ENCODE assay signal across 21 cellular contexts in the genomic region with DNA sequence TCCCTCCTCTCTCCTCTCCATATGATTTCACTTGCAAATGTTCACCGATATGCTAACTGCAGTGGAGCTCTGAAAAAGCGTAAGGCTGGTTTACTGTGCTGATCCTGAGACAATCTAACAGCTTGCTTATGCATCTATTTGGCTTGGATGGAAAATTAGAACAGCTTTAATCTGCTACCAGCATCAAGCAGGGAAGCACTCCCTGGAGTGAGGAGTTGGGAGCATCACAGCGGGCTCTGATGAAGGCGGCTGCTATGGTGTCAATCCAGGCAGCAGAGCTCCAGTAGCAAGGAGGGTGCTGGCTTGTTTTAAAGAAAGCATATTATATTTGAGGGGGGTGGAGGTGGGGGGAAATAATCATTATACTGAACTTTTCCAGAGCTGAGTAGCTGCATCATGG.
"Had no signal": no experiment of that assay in that cellular context is flagged by ENCODE, and none has a peak within 500 bp of the region (broad histone marks: within the 10 kb centered on the region; RNA-seq: fewer than 3 reads in every experiment).

No MANE protein-coding gene starts in this region.

- H3K4me3 Mint-ChIP-seq: endodermal cell; natural killer cell treated with Interleukin-12 subunit alpha and Interleukin-12 subunit beta and Interleukin-15 and Interleukin-18, amount 100 ng/mL, for 72 hours; type B pancreatic cell had no signal

- FAIRE-seq: endothelial cell of umbilical vein, urothelium cell line had no signal

- H3K9me3 ChIP-seq: colonic mucosa, neutrophil, thyroid gland had no signal

- ATAC-seq: left colon; natural killer cell treated with Interleukin-12 subunit alpha and Interleukin-12 subunit beta and Interleukin-15 and Interleukin-18, amount 100 ng/mL, for 72 hours had no signal

- H3K36me3 ChIP-seq: colonic mucosa, neutrophil, right atrium auricular region, sigmoid colon, suprapubic skin, thyroid gland had no signal

- H3K4me3 ChIP-seq: colonic mucosa, hepatocyte, right atrium auricular region, sigmoid colon, skin epidermis, suprapubic skin, thyroid gland had no signal

- H3K27ac Mint-ChIP-seq: endodermal cell; natural killer cell treated with Interleukin-12 subunit alpha and Interleukin-12 subunit beta and Interleukin-15 and Interleukin-18, amount 100 ng/mL, for 72 hours; type B pancreatic cell had no signal

- H3K9me3 Mint-ChIP-seq: natural killer cell treated with Interleukin-12 subunit alpha and Interleukin-12 subunit beta and Interleukin-15 and Interleukin-18, amount 100 ng/mL, for 72 hours had no signal

- H3K36me3 Mint-ChIP-seq: natural killer cell treated with Interleukin-12 subunit alpha and Interleukin-12 subunit beta and Interleukin-15 and Interleukin-18, amount 100 ng/mL, for 72 hours; type B pancreatic cell had no signal

- DNase-seq: colonic mucosa; dermis blood vessel endothelial cell; effector CD4-positive, alpha-beta T cell; endodermal cell; erythroblast; foreskin melanocyte; left colon; mammary epithelial cell; sigmoid colon; stimulated activated CD4-positive, alpha-beta T cell treated with anti-CD3 and anti-CD28 coated beads, Interleukin-12 subunit alpha, Interleukin-12 subunit beta, amount 100 ng/mL, for 4 hours; stimulated activated naive CD4-positive, alpha-beta T cell treated with Interleukin-2 at 50 U/mL for 16 hours; thyroid gland had no signal

- H3K27me3 ChIP-seq: colonic mucosa, hepatocyte, neutrophil, right atrium auricular region, sigmoid colon, suprapubic skin, thyroid gland had no signal

- H3K79me2 ChIP-seq: hepatocyte had no signal

- H3K4me1 ChIP-seq: colonic mucosa, right atrium auricular region, sigmoid colon, suprapubic skin, thyroid gland had no signal

- H2AFZ ChIP-seq: hepatocyte had no signal

- H3K27ac ChIP-seq: colonic mucosa, hepatocyte, neutrophil, right atrium auricular region, sigmoid colon, skin epidermis, suprapubic skin, thyroid gland had no signal

- H3K4me2 ChIP-seq: hepatocyte had no signal

- H3K27me3 Mint-ChIP-seq: type B pancreatic cell had no signal
